20 cellular contexts compared by ENCODE assay signal in genomic region chr4:113222006-113222405, GRCh38.
DNase-seq lines count a peak whose midpoint lies in the region; ATAC-seq and TF ChIP-seq lines count a peak whose summit lies in the region.
"Had no signal": no experiment of that assay in that cellular context is flagged by ENCODE, and none has a peak within 500 bp of the region (broad histone marks: within the 10 kb centered on the region; RNA-seq: fewer than 3 reads in every experiment).

No MANE protein-coding gene starts in this region.

- H3K4me3 ChIP-seq in SK-N-SH (ENCODE audit: low read depth in 2 of 2, low read length in 1 of 2) (no peak overlapping the region), astrocyte of the spinal cord (ENCODE audit: low read depth, low read length) (no peak overlapping the region)
- H3K4me3 ChIP-seq: pancreas had no signal

- H3F3A ChIP-seq in SK-N-SH (replicated peaks; ENCODE audit: insufficient read depth), result peaks cover 3% of the 10 kb centered on the region

- 52% methylated on average over 2 of the region's 2 CpGs for WGBS in SK-N-SH (ENCODE audit: low lambda C conversion rate)

- no peaks in the 10 kb centered on the region for H3K27me3 ChIP-seq in SK-N-SH (ENCODE audit: insufficient read depth)
- H3K27me3 ChIP-seq: pancreas had no signal

- H3K4me1 ChIP-seq in SK-N-SH (ENCODE audit: control insufficient read depth in 1 of 2, insufficient read depth in 2 of 2, low read depth in 1 of 2, low read length in 1 of 2), result no peaks in the 10 kb centered on the region; a peak in 2 of 4 replicates
- H3K4me1 ChIP-seq: pancreas had no signal

- ATAC-seq in SK-N-SH treated with all-trans-retinoic acid at 6 μM for 48 hours (peak; percentile 22; the same call in 1 of the 3 replicates), HG03139 (IDR thresholded peaks at IDR 0.05; ENCODE audit: unreplicated experiment) (no peak), GM21526 (IDR thresholded peaks at IDR 0.05; ENCODE audit: low FRiP score, unreplicated experiment) (no peak)
- ATAC-seq: pancreas had no signal

- TF ChIP-seq EP300 in SK-N-SH (IDR thresholded peaks at IDR 0.05; ENCODE audit: borderline replicate concordance in 1 of 2, low read depth in 1 of 2, low read length in 1 of 2), result no peak

- no peaks in the 10 kb centered on the region for H3K36me3 ChIP-seq in SK-N-SH (replicated peaks in 1 of 2; ENCODE audit: control insufficient read depth in 1 of 2, insufficient read depth in 2 of 2, low read length in 1 of 2)
- H3K36me3 ChIP-seq: pancreas had no signal

- H3K27ac ChIP-seq in SK-N-SH (ENCODE audit: low read depth in 2 of 2, low read length in 1 of 2), result no peak overlapping the region; a peak in 1 of 4 replicates
- H3K27ac ChIP-seq: pancreas had no signal

- CTCF ChIA-PET in SK-N-SH (lab: Yijun Ruan, JAX), result no interaction called here

- no peaks in the 10 kb centered on the region for H4K20me1 ChIP-seq in SK-N-SH (ENCODE audit: insufficient read depth)

- POLR2A ChIA-PET in SK-N-SH (lab: Yijun Ruan, JAX), result no interaction called here

- H3K9me2 ChIP-seq in SK-N-SH, result no peaks in the 10 kb centered on the region

- H3K9ac ChIP-seq in SK-N-SH, result no peak overlapping the region

- no peak for DNase-seq in SK-N-SH
- peak; percentile 6 for DNase-seq in astrocyte of the spinal cord (ENCODE audit: low read depth, low spot score)
- DNase-seq in kidney glomerular epithelial cell (lab: John Stamatoyannopoulos, UW), result peak; percentile 76
- DNase-seq in activated CD4-positive, alpha-beta T cell treated with anti-CD3 and anti-CD28 coated beads for 1 hour, result no peak
- no peak for DNase-seq in GF-D8 (lab: John Stamatoyannopoulos, UW)
- DNase-seq: 8988T; activated CD4-positive, alpha-beta T cell treated with anti-CD3 and anti-CD28 coated beads, Interleukin-2, amount 10 ng/mL, durations not matched to agents 7 days and 5 days; activated CD8-positive, alpha-beta memory T cell treated with anti-CD3 and anti-CD28 coated beads, Interleukin-2, amount 50 U/mL, for 4 hours; activated gamma-delta T cell; anterior cingulate cortex; CD4-positive, alpha-beta T cell; DMS53; NCI-H187 treated with DMSO at 0.1 percent for 48 hours; NCI-H345; pancreas; stimulated activated CD4-positive, alpha-beta T cell treated with anti-CD3 and anti-CD28 coated beads, Interleukin-4, amount 100 ng/mL, for 24 hours; substantia nigra had no signal

- TF ChIP-seq CTCF in SK-N-SH (IDR thresholded peaks at IDR 0.05) (no peak), astrocyte of the spinal cord (IDR thresholded peaks at IDR 0.05; ENCODE audit: low read depth, low read length) (no peak)

- no peak for TF ChIP-seq RAD21 in SK-N-SH (IDR thresholded peaks at IDR 0.05; ENCODE audit: low read length)

- in situ Hi-C loops in astrocyte of the spinal cord (cut with HindIII; ENCODE audit: low sequenced_read_pairs), result no loop called here

- no peak overlapping the region; the same call in 1 of the 2 replicates for H2AFZ ChIP-seq in SK-N-SH (ENCODE audit: low read depth)

- no peak overlapping the region for H3K4me2 ChIP-seq in SK-N-SH

- no peaks in the 10 kb centered on the region for H3K9me3 ChIP-seq in SK-N-SH
- H3K9me3 ChIP-seq: pancreas had no signal

- no peaks in the 10 kb centered on the region for H3K79me2 ChIP-seq in SK-N-SH (ENCODE audit: insufficient read depth)

TF ChIP-seq in SK-N-SH treated with all-trans-retinoic acid at 6 μM for 48 hours, 23 proteins besides CTCF, POLR2A, EP300 and RAD21:
- TF ChIP-seq ZFP30 (CRISPR knock-in tag; IDR thresholded peaks at IDR 0.05) (no peak), OSR1 (CRISPR knock-in tag; IDR thresholded peaks at IDR 0.05) (no peak), ZFP3 (CRISPR knock-in tag; IDR thresholded peaks at IDR 0.05) (no peak), CSRNP3 (CRISPR knock-in tag; IDR thresholded peaks at IDR 0.05) (no peak), SNAI2 (CRISPR knock-in tag; IDR thresholded peaks at IDR 0.05) (no peak), BACH2 (CRISPR knock-in tag; IDR thresholded peaks at IDR 0.05; ENCODE audit: borderline replicate concordance) (no peak), TCF4 (CRISPR knock-in tag; IDR thresholded peaks at IDR 0.05; ENCODE audit: borderline replicate concordance) (no peak), TOX (CRISPR knock-in tag; IDR thresholded peaks at IDR 0.05; ENCODE audit: borderline replicate concordance) (no peak), ARNTL (CRISPR knock-in tag; IDR thresholded peaks at IDR 0.05; ENCODE audit: borderline replicate concordance, low read depth) (no peak), ZNF70 (CRISPR knock-in tag; IDR thresholded peaks at IDR 0.05) (no peak), ZNF8 (CRISPR knock-in tag; IDR thresholded peaks at IDR 0.05) (no peak), PATZ1 (CRISPR knock-in tag; IDR thresholded peaks at IDR 0.05; ENCODE audit: borderline replicate concordance) (no peak), CSDC2 (CRISPR knock-in tag; IDR thresholded peaks at IDR 0.05) (no peak)

TF ChIP-seq in SK-N-SH, 30 proteins besides CTCF, POLR2A, EP300 and RAD21 (continues in another document):
- no peak for TF ChIP-seq PBX3 (IDR thresholded peaks at IDR 0.05)
- no peak for TF ChIP-seq POLR2AphosphoS5 (IDR thresholded peaks at IDR 0.05; ENCODE audit: low read depth, low read length)
- no peak for TF ChIP-seq FOXM1 (IDR thresholded peaks at IDR 0.05; ENCODE audit: low read depth)
- no peak for TF ChIP-seq USF1 (IDR thresholded peaks at IDR 0.05; ENCODE audit: borderline replicate concordance, low read depth)
- no peak for TF ChIP-seq NFIC (IDR thresholded peaks at IDR 0.05; ENCODE audit: borderline replicate concordance)
- TF ChIP-seq ZBTB33 (IDR thresholded peaks at IDR 0.05; ENCODE audit: borderline replicate concordance, low read depth), result no peak
- TF ChIP-seq REST (IDR thresholded peaks at IDR 0.05; ENCODE audit: low read depth, low read length), result no peak
- TF ChIP-seq TCF12 (IDR thresholded peaks at IDR 0.05), result no peak
- TF ChIP-seq FOXJ3 (CRISPR knock-in tag; IDR thresholded peaks at IDR 0.05), result no peak

Comparison
In these comparisons a context has a peak if more than half of its experiments do, and no peak if none do; other contexts are left out.
1. DNase-seq: peak in astrocyte of the spinal cord (single experiment) and kidney glomerular epithelial cell (single experiment); none in SK-N-SH (single experiment), activated CD4-positive, alpha-beta T cell treated with anti-CD3 and anti-CD28 coated beads for 1 hour (single experiment) and GF-D8 (single experiment).